Comparison of ENCODE assay signal across 9 cellular contexts in the genomic region with DNA sequence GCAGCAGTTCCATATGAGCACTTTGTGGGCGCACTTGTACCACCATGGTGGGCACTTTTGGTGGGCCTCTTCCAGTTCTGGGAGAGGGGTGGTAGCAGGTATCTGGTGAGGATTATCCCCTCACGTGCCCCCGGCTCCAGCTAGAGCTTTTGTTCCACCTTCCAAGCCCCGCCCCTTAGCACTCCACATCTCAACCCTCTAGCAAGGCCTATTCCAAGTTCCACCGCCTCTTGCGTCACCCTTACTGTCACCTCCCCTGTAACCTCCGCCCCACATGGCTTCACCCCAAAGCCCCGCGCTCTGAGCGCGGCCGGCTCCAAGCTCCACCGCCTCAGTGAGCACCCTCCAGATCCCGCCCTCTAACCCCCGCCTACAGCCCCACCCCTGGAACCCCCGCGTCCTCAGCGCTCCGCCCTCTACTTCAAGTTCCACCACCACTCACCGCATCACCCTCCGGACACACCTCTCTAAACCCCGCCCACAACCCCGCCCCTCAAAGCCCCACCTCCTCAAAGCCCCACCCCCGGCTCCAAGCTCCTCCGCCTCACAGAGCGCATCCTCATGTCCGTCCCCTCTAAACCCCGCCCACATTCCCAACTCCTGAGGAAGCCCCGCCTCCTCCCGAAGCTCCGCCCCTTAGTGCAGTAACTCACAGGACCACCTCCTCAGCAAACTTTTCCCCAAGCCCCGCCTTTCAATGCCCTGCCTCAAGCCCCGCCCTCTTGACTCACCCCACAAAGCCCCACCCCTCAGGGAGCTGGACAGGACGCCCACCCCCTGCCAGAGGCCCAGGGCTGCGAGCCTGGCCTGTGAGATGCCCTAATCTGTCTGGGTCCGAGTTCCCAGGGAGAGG. TPM values are rescaled to one million over a fixed set of nuclear protein-coding genes. Genes with fewer than 3 reads are reported as not detected.
DNase-seq lines count a peak whose midpoint lies in the region; ATAC-seq, FAIRE-seq and TF ChIP-seq lines count a peak whose summit lies in the region.
"Had no signal": no experiment of that assay in that cellular context is flagged by ENCODE, and none has a peak within 500 bp of the region (broad histone marks: within the 10 kb centered on the region; RNA-seq: fewer than 3 reads in every experiment).

No MANE protein-coding gene starts in this region.

- H3K27me3 ChIP-seq in liver (ENCODE audit: control insufficient read depth in 4 of 4, insufficient read depth in 4 of 4, low read length in 3 of 4) (no peaks in the 10 kb centered on the region), thoracic aorta (replicated peaks; ENCODE audit: insufficient read depth) (no peaks in the 10 kb centered on the region)

- no peaks in the 10 kb centered on the region for H3K9me3 ChIP-seq in T-helper 17 cell (ENCODE audit: control insufficient read depth, low read length, poor library complexity, severe bottlenecking)
- H3K9me3 ChIP-seq in liver (ENCODE audit: control insufficient read depth in 4 of 4, low read length in 3 of 4): no peaks in the 10 kb centered on the region
- no peaks in the 10 kb centered on the region for H3K9me3 ChIP-seq in thoracic aorta

- H3K27me3 Mint-ChIP-seq in T-helper 17 cell: no peaks in the 10 kb centered on the region
- no peaks in the 10 kb centered on the region for H3K27me3 Mint-ChIP-seq in dendritic cell treated with granulocyte-macrophage colony-stimulating factor and Interleukin-4, amounts not matched to agents 40 ng/mL and 50 ng/mL, for 4 days

- DNase-seq in AG20443 (ENCODE audit: low spot score) (peak; percentile 82), HTR-8/SVneo (ENCODE audit: insufficient read length, low spot score) (peak; percentile 54), T-helper 17 cell (peak in 2 of 3 donors; percentile 24 to 45), thoracic aorta (ENCODE audit: low spot score) (no peak), superior temporal gyrus (ENCODE audit: extremely low spot score) (no peak)

- TF ChIP-seq RAD21 in liver (IDR thresholded peaks at IDR 0.05): no peak

- intact Hi-C loops in dendritic cell treated with granulocyte-macrophage colony-stimulating factor and Interleukin-4, amounts not matched to agents 40 ng/mL and 50 ng/mL, for 4 days (cut with micrococcal nuclease): no loop called here

- peak; percentile 74 for ATAC-seq in T-helper 17 cell
- peak; percentile 13 for ATAC-seq in thoracic aorta (ENCODE audit: insufficient number of reproducible peaks, low FRiP score, low read depth)
- ATAC-seq in GM18498 (IDR thresholded peaks at IDR 0.05; ENCODE audit: unreplicated experiment): no peak

- 22% methylated on average over 36 of the region's 36 CpGs for WGBS in liver

- H3K9me3 Mint-ChIP-seq in dendritic cell treated with granulocyte-macrophage colony-stimulating factor and Interleukin-4, amounts not matched to agents 40 ng/mL and 50 ng/mL, for 4 days: no peaks in the 10 kb centered on the region

- TF ChIP-seq CTCF in liver (IDR thresholded peaks at IDR 0.05; ENCODE audit: low read depth, low read length, missing input control) (no peak), thoracic aorta (IDR thresholded peaks at IDR 0.05) (no peak)

- H3K9ac ChIP-seq in liver (ENCODE audit: low read depth in 1 of 2, low read length in 2 of 2): no peak overlapping the region

- peaks cover 11% of the 10 kb centered on the region for H3K4me1 Mint-ChIP-seq in T-helper 17 cell
- peaks cover 13% of the 10 kb centered on the region for H3K4me1 Mint-ChIP-seq in dendritic cell treated with granulocyte-macrophage colony-stimulating factor and Interleukin-4, amounts not matched to agents 40 ng/mL and 50 ng/mL, for 4 days (ENCODE audit: low read depth)

- H3K27ac ChIP-seq in liver (ENCODE audit: low read depth in 1 of 2, low read length in 2 of 2) (peak overlapping the region in 1 of 2 donors; percentile 25), thoracic aorta (no peak overlapping the region)

- H3K27ac Mint-ChIP-seq in T-helper 17 cell: peak overlapping the region; percentile 4
- peak overlapping the region; percentile 66 for H3K27ac Mint-ChIP-seq in dendritic cell treated with granulocyte-macrophage colony-stimulating factor and Interleukin-4, amounts not matched to agents 40 ng/mL and 50 ng/mL, for 4 days

- H3K4me3 Mint-ChIP-seq in T-helper 17 cell: no peak overlapping the region
- peak overlapping the region; percentile 71 for H3K4me3 Mint-ChIP-seq in dendritic cell treated with granulocyte-macrophage colony-stimulating factor and Interleukin-4, amounts not matched to agents 40 ng/mL and 50 ng/mL, for 4 days

- H3K36me3 ChIP-seq in liver (ENCODE audit: control insufficient read depth in 4 of 4, insufficient read depth in 3 of 4, low read depth in 1 of 4, low read length in 3 of 4): no peaks in the 10 kb centered on the region
- no peaks in the 10 kb centered on the region for H3K36me3 ChIP-seq in thoracic aorta

- no peaks in the 10 kb centered on the region for H3K36me3 Mint-ChIP-seq in T-helper 17 cell (ENCODE audit: low read depth)
- no peaks in the 10 kb centered on the region for H3K36me3 Mint-ChIP-seq in dendritic cell treated with granulocyte-macrophage colony-stimulating factor and Interleukin-4, amounts not matched to agents 40 ng/mL and 50 ng/mL, for 4 days (ENCODE audit: low read depth)

- FAIRE-seq in HTR-8/SVneo (lab: Jason Lieb, UNC): no peak
- FAIRE-seq: endometrium had no signal

- H3K4me1 ChIP-seq in liver (ENCODE audit: control insufficient read depth in 4 of 4, insufficient read depth in 4 of 4, low read length in 3 of 4): peaks cover 2 to 5% (median 4%) of the 10 kb centered on the region in 4 donors
- peaks cover 0 to 4% of the 10 kb centered on the region in 2 donors for H3K4me1 ChIP-seq in thoracic aorta (ENCODE audit: control insufficient read depth in 1 of 2, low read depth in 2 of 2)

- H3K4me3 ChIP-seq in liver (ENCODE audit: low read depth in 1 of 3, low read length in 3 of 3) (peak overlapping the region in 1 of 3 donors; percentile 26), thoracic aorta (peak overlapping the region; percentile 53)

TF ChIP-seq in liver, 16 proteins besides CTCF, POLR2A, EP300 and RAD21 (continues in another document):
- no peak for TF ChIP-seq GABPA (IDR thresholded peaks at IDR 0.05 in 1 of 2, conservative IDR thresholded peaks at IDR 0.05 in 1 of 2)
- TF ChIP-seq, protein P1, sequence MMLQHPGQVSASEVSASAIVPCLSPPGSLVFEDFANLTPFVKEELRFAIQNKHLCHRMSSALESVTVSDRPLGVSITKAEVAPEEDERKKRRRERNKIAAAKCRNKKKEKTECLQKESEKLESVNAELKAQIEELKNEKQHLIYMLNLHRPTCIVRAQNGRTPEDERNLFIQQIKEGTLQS (IDR thresholded peaks at IDR 0.05): no peak
- TF ChIP-seq, protein P2, sequence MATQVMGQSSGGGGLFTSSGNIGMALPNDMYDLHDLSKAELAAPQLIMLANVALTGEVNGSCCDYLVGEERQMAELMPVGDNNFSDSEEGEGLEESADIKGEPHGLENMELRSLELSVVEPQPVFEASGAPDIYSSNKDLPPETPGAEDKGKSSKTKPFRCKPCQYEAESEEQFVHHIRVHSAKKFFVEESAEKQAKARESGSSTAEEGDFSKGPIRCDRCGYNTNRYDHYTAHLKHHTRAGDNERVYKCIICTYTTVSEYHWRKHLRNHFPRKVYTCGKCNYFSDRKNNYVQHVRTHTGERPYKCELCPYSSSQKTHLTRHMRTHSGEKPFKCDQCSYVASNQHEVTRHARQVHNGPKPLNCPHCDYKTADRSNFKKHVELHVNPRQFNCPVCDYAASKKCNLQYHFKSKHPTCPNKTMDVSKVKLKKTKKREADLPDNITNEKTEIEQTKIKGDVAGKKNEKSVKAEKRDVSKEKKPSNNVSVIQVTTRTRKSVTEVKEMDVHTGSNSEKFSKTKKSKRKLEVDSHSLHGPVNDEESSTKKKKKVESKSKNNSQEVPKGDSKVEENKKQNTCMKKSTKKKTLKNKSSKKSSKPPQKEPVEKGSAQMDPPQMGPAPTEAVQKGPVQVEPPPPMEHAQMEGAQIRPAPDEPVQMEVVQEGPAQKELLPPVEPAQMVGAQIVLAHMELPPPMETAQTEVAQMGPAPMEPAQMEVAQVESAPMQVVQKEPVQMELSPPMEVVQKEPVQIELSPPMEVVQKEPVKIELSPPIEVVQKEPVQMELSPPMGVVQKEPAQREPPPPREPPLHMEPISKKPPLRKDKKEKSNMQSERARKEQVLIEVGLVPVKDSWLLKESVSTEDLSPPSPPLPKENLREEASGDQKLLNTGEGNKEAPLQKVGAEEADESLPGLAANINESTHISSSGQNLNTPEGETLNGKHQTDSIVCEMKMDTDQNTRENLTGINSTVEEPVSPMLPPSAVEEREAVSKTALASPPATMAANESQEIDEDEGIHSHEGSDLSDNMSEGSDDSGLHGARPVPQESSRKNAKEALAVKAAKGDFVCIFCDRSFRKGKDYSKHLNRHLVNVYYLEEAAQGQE (IDR thresholded peaks at IDR 0.05): no peak
- TF ChIP-seq FOXA2 (IDR thresholded peaks at IDR 0.05): no peak
- no peak for TF ChIP-seq JUND (IDR thresholded peaks at IDR 0.05)
- no peak for TF ChIP-seq EGR1 (IDR thresholded peaks at IDR 0.05; ENCODE audit: low read depth in 2 of 2)
- no peak for TF ChIP-seq TAF1 (conservative IDR thresholded peaks at IDR 0.05)
- no peak for TF ChIP-seq FOXA1 (IDR thresholded peaks at IDR 0.05)
- no peak for TF ChIP-seq YY1 (IDR thresholded peaks at IDR 0.05)
- TF ChIP-seq RXRA (IDR thresholded peaks at IDR 0.05): peak; percentile 46 to 64
- TF ChIP-seq HNF4G (IDR thresholded peaks at IDR 0.05): no peak

RNA-seq across cellular contexts. Expression of a gene that starts 11.1 kb away (rescaled TPM):
- total RNA-seq in T-helper 17 cell (under 1 TPM; 0.02 to 0.16 TPM), liver (1 to 10 TPM in 1 of 2 donors, under 1 TPM in 1; 0.70 to 1.3 TPM), thoracic aorta (1 to 10 TPM in 1 of 2 donors, not detected in 1; 1.1 TPM)
- polyA plus RNA-seq in liver: under 1 TPM; 0.04 to 0.15 TPM

RNA-seq across cellular contexts. Expression of a gene that starts 29.4 kb away (rescaled TPM):
- total RNA-seq in T-helper 17 cell (10 to 100 TPM; 19.5 to 31.1 TPM), liver (1 to 10 TPM; 1.3 to 6.5 TPM), thoracic aorta (1 to 10 TPM; 4.3 to 6.0 TPM)
- 1 to 10 TPM; 3.4 to 3.6 TPM for polyA plus RNA-seq in liver

RNA-seq across cellular contexts. Expression of a gene that starts 36.6 kb away (rescaled TPM):
- total RNA-seq in T-helper 17 cell: 1 to 10 TPM; 1.7 to 3.3 TPM
- under 1 TPM in 1 of 2 donors, not detected in 1; 0.14 TPM for total RNA-seq in liver
- polyA plus RNA-seq in liver: under 1 TPM; 0.02 to 0.35 TPM
- total RNA-seq in thoracic aorta: not detected

RNA-seq across cellular contexts. Expression of a gene that starts 42.9 kb away (rescaled TPM):
- total RNA-seq in T-helper 17 cell (not detected), liver (not detected), thoracic aorta (not detected)
- not detected for polyA plus RNA-seq in liver

RNA-seq across cellular contexts. Expression of a gene that starts 50.5 kb away (rescaled TPM):
- total RNA-seq in T-helper 17 cell (not detected), liver (not detected), thoracic aorta (not detected)
- not detected for polyA plus RNA-seq in liver

Comparison
In these comparisons a context has a peak if more than half of its experiments do, and no peak if none do; other contexts are left out.
1. DNase-seq: peak in AG20443 (single experiment), HTR-8/SVneo (single experiment) and T-helper 17 cell (2 of 3); none in thoracic aorta (single experiment) and superior temporal gyrus (single experiment).